ENCODE assay signal across 1 cellular context in the genomic region with DNA sequence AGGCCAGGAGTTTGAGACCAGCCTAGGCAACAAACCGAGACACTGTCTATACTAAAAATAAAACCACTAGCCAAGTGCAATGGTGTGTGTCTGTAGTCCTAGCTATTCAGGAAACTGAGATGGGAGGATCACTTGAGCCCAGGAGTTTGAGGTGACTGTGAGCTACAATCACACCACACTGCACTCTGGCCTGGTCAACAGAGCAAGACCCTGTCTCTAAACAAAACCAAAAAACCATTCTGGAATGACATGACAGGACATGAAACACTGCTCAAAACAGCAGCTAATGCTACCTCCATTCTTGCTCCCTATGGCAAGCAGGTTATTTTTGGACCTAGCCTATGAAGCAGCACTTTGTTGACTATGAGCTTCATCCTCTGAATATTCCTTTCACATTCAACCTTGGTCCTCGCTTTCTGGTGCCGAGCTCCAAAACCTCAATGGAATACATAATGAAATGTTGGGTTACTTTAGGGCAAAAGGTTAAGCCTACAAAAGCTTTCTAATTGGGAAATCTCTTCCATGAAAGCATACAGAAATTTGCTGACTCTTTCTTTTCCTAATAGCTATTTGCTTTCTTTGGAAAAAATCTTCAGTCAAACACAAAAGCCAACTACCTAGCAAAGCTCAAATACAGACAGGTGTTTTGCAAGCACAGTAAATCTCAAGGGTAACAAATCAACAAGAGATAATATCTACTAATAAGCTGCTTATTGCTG.
TF ChIP-seq lines count a peak whose summit lies in the region.

No MANE protein-coding gene starts in this region.

TF ChIP-seq in GM23338, 12 proteins besides CTCF, POLR2A, EP300 and RAD21 (continued from another document):
- TF ChIP-seq, protein P1, sequence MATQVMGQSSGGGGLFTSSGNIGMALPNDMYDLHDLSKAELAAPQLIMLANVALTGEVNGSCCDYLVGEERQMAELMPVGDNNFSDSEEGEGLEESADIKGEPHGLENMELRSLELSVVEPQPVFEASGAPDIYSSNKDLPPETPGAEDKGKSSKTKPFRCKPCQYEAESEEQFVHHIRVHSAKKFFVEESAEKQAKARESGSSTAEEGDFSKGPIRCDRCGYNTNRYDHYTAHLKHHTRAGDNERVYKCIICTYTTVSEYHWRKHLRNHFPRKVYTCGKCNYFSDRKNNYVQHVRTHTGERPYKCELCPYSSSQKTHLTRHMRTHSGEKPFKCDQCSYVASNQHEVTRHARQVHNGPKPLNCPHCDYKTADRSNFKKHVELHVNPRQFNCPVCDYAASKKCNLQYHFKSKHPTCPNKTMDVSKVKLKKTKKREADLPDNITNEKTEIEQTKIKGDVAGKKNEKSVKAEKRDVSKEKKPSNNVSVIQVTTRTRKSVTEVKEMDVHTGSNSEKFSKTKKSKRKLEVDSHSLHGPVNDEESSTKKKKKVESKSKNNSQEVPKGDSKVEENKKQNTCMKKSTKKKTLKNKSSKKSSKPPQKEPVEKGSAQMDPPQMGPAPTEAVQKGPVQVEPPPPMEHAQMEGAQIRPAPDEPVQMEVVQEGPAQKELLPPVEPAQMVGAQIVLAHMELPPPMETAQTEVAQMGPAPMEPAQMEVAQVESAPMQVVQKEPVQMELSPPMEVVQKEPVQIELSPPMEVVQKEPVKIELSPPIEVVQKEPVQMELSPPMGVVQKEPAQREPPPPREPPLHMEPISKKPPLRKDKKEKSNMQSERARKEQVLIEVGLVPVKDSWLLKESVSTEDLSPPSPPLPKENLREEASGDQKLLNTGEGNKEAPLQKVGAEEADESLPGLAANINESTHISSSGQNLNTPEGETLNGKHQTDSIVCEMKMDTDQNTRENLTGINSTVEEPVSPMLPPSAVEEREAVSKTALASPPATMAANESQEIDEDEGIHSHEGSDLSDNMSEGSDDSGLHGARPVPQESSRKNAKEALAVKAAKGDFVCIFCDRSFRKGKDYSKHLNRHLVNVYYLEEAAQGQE (IDR thresholded peaks at IDR 0.05; ENCODE audit: unreplicated experiment): no peak
TF ChIP-seq in GM23338: peak in this region for 0.
